2 cellular contexts compared by ENCODE assay signal in the genomic region with DNA sequence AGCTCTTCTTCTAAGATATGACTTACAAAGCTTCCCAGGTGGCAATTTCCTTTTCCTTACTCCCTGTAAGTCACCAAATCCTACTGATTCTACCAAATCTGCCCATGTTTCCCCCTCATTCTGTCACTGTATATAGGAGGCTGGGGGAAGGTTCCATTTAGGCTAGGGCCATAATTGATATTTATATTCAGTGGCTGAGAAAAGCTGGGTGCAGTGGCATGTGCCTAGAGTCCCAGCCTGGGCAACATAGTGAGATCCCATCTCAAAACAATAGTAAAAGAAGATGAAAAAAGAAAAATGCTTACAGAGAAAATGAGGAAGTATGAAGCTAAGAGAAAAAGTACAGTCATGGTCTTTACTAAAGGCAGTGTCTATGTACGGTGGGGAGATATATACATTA.
TF ChIP-seq lines count a peak whose summit lies in the region.

No MANE protein-coding gene starts in this region.

TF ChIP-seq in HepG2, 621 proteins besides CTCF, POLR2A, EP300 and RAD21 (continued from another document):
- TF ChIP-seq ZBTB1 (CRISPR knock-in tag; IDR thresholded peaks at IDR 0.05; ENCODE audit: borderline replicate concordance): no peak
- TF ChIP-seq MBD4 (IDR thresholded peaks at IDR 0.05; ENCODE audit: borderline replicate concordance, low read length): no peak

TF ChIP-seq in GM23338, 12 proteins besides CTCF, POLR2A, EP300 and RAD21 (continued from another document):
- TF ChIP-seq ZNF331 (CRISPR knock-in tag; IDR thresholded peaks at IDR 0.05; ENCODE audit: low read depth): no peak
- TF ChIP-seq JUNB (IDR thresholded peaks at IDR 0.05; ENCODE audit: unreplicated experiment): no peak
- TF ChIP-seq, protein P1, sequence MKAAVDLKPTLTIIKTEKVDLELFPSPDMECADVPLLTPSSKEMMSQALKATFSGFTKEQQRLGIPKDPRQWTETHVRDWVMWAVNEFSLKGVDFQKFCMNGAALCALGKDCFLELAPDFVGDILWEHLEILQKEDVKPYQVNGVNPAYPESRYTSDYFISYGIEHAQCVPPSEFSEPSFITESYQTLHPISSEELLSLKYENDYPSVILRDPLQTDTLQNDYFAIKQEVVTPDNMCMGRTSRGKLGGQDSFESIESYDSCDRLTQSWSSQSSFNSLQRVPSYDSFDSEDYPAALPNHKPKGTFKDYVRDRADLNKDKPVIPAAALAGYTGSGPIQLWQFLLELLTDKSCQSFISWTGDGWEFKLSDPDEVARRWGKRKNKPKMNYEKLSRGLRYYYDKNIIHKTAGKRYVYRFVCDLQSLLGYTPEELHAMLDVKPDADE (IDR thresholded peaks at IDR 0.05): no peak
- no peak for TF ChIP-seq CREB1 (CRISPR knock-in tag; IDR thresholded peaks at IDR 0.05; ENCODE audit: low read depth)
- TF ChIP-seq, protein P2, sequence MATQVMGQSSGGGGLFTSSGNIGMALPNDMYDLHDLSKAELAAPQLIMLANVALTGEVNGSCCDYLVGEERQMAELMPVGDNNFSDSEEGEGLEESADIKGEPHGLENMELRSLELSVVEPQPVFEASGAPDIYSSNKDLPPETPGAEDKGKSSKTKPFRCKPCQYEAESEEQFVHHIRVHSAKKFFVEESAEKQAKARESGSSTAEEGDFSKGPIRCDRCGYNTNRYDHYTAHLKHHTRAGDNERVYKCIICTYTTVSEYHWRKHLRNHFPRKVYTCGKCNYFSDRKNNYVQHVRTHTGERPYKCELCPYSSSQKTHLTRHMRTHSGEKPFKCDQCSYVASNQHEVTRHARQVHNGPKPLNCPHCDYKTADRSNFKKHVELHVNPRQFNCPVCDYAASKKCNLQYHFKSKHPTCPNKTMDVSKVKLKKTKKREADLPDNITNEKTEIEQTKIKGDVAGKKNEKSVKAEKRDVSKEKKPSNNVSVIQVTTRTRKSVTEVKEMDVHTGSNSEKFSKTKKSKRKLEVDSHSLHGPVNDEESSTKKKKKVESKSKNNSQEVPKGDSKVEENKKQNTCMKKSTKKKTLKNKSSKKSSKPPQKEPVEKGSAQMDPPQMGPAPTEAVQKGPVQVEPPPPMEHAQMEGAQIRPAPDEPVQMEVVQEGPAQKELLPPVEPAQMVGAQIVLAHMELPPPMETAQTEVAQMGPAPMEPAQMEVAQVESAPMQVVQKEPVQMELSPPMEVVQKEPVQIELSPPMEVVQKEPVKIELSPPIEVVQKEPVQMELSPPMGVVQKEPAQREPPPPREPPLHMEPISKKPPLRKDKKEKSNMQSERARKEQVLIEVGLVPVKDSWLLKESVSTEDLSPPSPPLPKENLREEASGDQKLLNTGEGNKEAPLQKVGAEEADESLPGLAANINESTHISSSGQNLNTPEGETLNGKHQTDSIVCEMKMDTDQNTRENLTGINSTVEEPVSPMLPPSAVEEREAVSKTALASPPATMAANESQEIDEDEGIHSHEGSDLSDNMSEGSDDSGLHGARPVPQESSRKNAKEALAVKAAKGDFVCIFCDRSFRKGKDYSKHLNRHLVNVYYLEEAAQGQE (IDR thresholded peaks at IDR 0.05; ENCODE audit: unreplicated experiment): no peak
- TF ChIP-seq ZNF114 (CRISPR knock-in tag; IDR thresholded peaks at IDR 0.05): no peak
TF ChIP-seq in GM23338: peak in this region for 0.
